36 cellular contexts compared by ENCODE assay signal in genomic region chr12:131539381-131539780, GRCh38.
"Had no signal": no experiment of that assay in that cellular context is flagged by ENCODE, and none has a peak within 500 bp of the region (broad histone marks: within the 10 kb centered on the region; RNA-seq: fewer than 3 reads in every experiment).

No MANE protein-coding gene starts in this region.

- H3K79me2 ChIP-seq: hepatocyte had no signal

- H3K27ac ChIP-seq: adrenal gland, breast epithelium, coronary artery, esophagus muscularis mucosa, foreskin keratinocyte, gastroesophageal sphincter, heart right ventricle, hepatocyte had no signal

- H3K4me1 Mint-ChIP-seq: activated CD8-positive, alpha-beta memory T cell treated with anti-CD3 and anti-CD28 coated beads, Interleukin-2, amount 10 ng/mL, durations not matched to agents 7 days and 5 days; brain; central memory CD8-positive, alpha-beta T cell; T-helper 17 cell had no signal

- DNase-seq: activated CD4-positive, alpha-beta memory T cell treated with anti-CD3 and anti-CD28 coated beads for 36 hours; activated CD4-positive, alpha-beta T cell treated with anti-CD3 and anti-CD28 coated beads for 36 hours; activated CD4-positive, alpha-beta T cell treated with anti-CD3 and anti-CD28 coated beads, Interleukin-2, amount 10 ng/mL, durations not matched to agents 24 days and 14 days; activated CD4-positive, CD25-positive, alpha-beta regulatory T cell; activated CD4-positive, CD25-positive, alpha-beta regulatory T cell treated with anti-CD3 and anti-CD28 coated beads, Interleukin-2, amount 50 U/mL, for 72 hours; activated CD8-positive, alpha-beta memory T cell treated with anti-CD3 and anti-CD28 coated beads, Interleukin-2, amount 10 ng/mL, durations not matched to agents 7 days and 5 days; activated CD8-positive, alpha-beta memory T cell treated with anti-CD3 and anti-CD28 coated beads, Interleukin-2, amount 50 U/mL, for 4 hours; activated CD8-positive, alpha-beta T cell treated with anti-CD3 and anti-CD28 coated beads, Interleukin-2, amount 10 ng/mL, durations not matched to agents 7 days and 5 days; activated effector memory CD4-positive, alpha-beta T cell treated with anti-CD3 and anti-CD28 coated beads, Interleukin-2, amount 50 U/mL, for 16 hours; activated naive CD4-positive, alpha-beta T cell treated with anti-CD3 and anti-CD28 coated beads for 36 hours; activated naive CD8-positive, alpha-beta T cell treated with anti-CD3 and anti-CD28 coated beads for 36 hours; activated naive CD8-positive, alpha-beta T cell treated with anti-CD3 and anti-CD28 coated beads, Interleukin-2, amount 50 U/mL, for 24 hours; activated T-cell treated with anti-CD3 and anti-CD28 coated beads, Interleukin-2, amount 50 U/mL, for 1 hour; activated T-cell treated with anti-CD3 and anti-CD28 coated beads, Interleukin-2, amount 50 U/mL, for 48 hours; adrenal gland; amygdala; aorta; effector CD4-positive, alpha-beta T cell; effector memory CD8-positive, alpha-beta T cell; erythroblast; foreskin keratinocyte; heart right ventricle; T-helper 17 cell; T1000 had no signal

- H3K27me3 ChIP-seq: adrenal gland, foreskin keratinocyte had no signal

- H3K4me1 ChIP-seq: adrenal gland, breast epithelium, esophagus muscularis mucosa, foreskin keratinocyte, gastroesophageal sphincter, heart right ventricle had no signal

- H3K4me2 ChIP-seq: hepatocyte had no signal

- ATAC-seq: activated CD4-positive, alpha-beta T cell treated with anti-CD3 and anti-CD28 coated beads for 36 hours; activated CD8-positive, alpha-beta memory T cell treated with anti-CD3 and anti-CD28 coated beads, Interleukin-2, amount 10 ng/mL, durations not matched to agents 7 days and 5 days; activated CD8-positive, alpha-beta T cell treated with anti-CD3 and anti-CD28 coated beads, Interleukin-2, amount 10 ng/mL, durations not matched to agents 7 days and 5 days; activated naive CD8-positive, alpha-beta T cell treated with anti-CD3 and anti-CD28 coated beads, Interleukin-2, amount 50 U/mL, for 24 hours; effector memory CD8-positive, alpha-beta T cell; foreskin keratinocyte; gastroesophageal sphincter; heart right ventricle; T-helper 17 cell had no signal

- H3K9me3 Mint-ChIP-seq: activated CD4-positive, alpha-beta T cell treated with anti-CD3 and anti-CD28 coated beads, Interleukin-2, amount 10 ng/mL, durations not matched to agents 24 days and 14 days; activated naive CD4-positive, alpha-beta T cell treated with anti-CD3 and anti-CD28 coated beads, Interleukin-2, amount 50 U/mL, for 24 hours; activated naive CD8-positive, alpha-beta T cell treated with anti-CD3 and anti-CD28 coated beads, Interleukin-2, amount 50 U/mL, for 24 hours; activated T-helper 1 cell treated with anti-CD3 and anti-CD28 coated beads, Interleukin-12 subunit alpha, Interleukin-12 subunit beta, Interleukin-2, Interleukin-4 antibody, amounts not matched to agents 30 ng/mL and 10 ng/mL and 1 ng/mL, durations not matched to agents 14 hours and 24 hours and 36 hours; activated T-helper 2 cell treated with anti-CD3 and anti-CD28 coated beads, Interferon-gamma antibody, Interleukin-2, Interleukin-4, amounts not matched to agents 10 μg/mL and 5 μg/mL and 100 μg/mL, durations not matched to agents 14 hours and 24 hours and 36 hours; central memory CD8-positive, alpha-beta T cell; dendritic cell treated with granulocyte-macrophage colony-stimulating factor and Interleukin-4, amounts not matched to agents 40 ng/mL and 50 ng/mL, for 4 days; effector memory CD8-positive, alpha-beta T cell; T-helper 2 cell treated with Interferon-gamma antibody and Interleukin-4, amounts not matched to agents 5 μg/mL and 100 μg/mL, for 36 hours had no signal

- H3K36me3 ChIP-seq: adrenal gland, breast epithelium, esophagus muscularis mucosa, gastroesophageal sphincter, heart right ventricle had no signal

- H3K27me3 Mint-ChIP-seq: activated CD4-positive, alpha-beta memory T cell treated with anti-CD3 and anti-CD28 coated beads for 36 hours; activated CD4-positive, alpha-beta T cell treated with anti-CD3 and anti-CD28 coated beads, Interleukin-2, amount 10 ng/mL, durations not matched to agents 24 days and 14 days; activated naive CD4-positive, alpha-beta T cell treated with anti-CD3 and anti-CD28 coated beads, Interleukin-2, amount 50 U/mL, for 24 hours; activated naive CD8-positive, alpha-beta T cell treated with anti-CD3 and anti-CD28 coated beads for 36 hours; central memory CD8-positive, alpha-beta T cell; T-helper 17 cell had no signal

- H3K9me3 ChIP-seq: adrenal gland, breast epithelium, esophagus muscularis mucosa, heart right ventricle had no signal

- H3K36me3 Mint-ChIP-seq: activated CD4-positive, alpha-beta memory T cell treated with anti-CD3 and anti-CD28 coated beads for 36 hours; activated CD8-positive, alpha-beta memory T cell treated with anti-CD3 and anti-CD28 coated beads, Interleukin-2, amount 10 ng/mL, durations not matched to agents 7 days and 5 days; activated naive CD4-positive, alpha-beta T cell treated with anti-CD3 and anti-CD28 coated beads, Interleukin-2, amount 50 U/mL, for 24 hours; activated naive CD8-positive, alpha-beta T cell treated with anti-CD3 and anti-CD28 coated beads for 36 hours; brain had no signal

- H3K27ac Mint-ChIP-seq: activated CD4-positive, alpha-beta memory T cell treated with anti-CD3 and anti-CD28 coated beads for 36 hours; activated CD4-positive, alpha-beta T cell treated with anti-CD3 and anti-CD28 coated beads for 36 hours; activated CD4-positive, alpha-beta T cell treated with anti-CD3 and anti-CD28 coated beads, Interleukin-2, amount 10 ng/mL, durations not matched to agents 24 days and 14 days; activated CD8-positive, alpha-beta memory T cell treated with anti-CD3 and anti-CD28 coated beads, Interleukin-2, amount 10 ng/mL, durations not matched to agents 7 days and 5 days; activated CD8-positive, alpha-beta T cell treated with anti-CD3 and anti-CD28 coated beads, Interleukin-2, amount 10 ng/mL, durations not matched to agents 7 days and 5 days; activated naive CD4-positive, alpha-beta T cell treated with anti-CD3 and anti-CD28 coated beads for 36 hours; activated naive CD4-positive, alpha-beta T cell treated with anti-CD3 and anti-CD28 coated beads, Interleukin-2, amount 50 U/mL, for 24 hours; activated naive CD8-positive, alpha-beta T cell treated with anti-CD3 and anti-CD28 coated beads for 36 hours; activated naive CD8-positive, alpha-beta T cell treated with anti-CD3 and anti-CD28 coated beads, Interleukin-2, amount 50 U/mL, for 24 hours; activated T-helper 1 cell treated with anti-CD3 and anti-CD28 coated beads, Interleukin-12 subunit alpha, Interleukin-12 subunit beta, Interleukin-2, Interleukin-4 antibody, amounts not matched to agents 30 ng/mL and 10 ng/mL and 1 ng/mL, durations not matched to agents 14 hours and 24 hours and 36 hours; activated T-helper 2 cell treated with anti-CD3 and anti-CD28 coated beads, Interferon-gamma antibody, Interleukin-2, Interleukin-4, amounts not matched to agents 10 μg/mL and 5 μg/mL and 100 μg/mL, durations not matched to agents 14 hours and 24 hours and 36 hours; brain; dendritic cell treated with granulocyte-macrophage colony-stimulating factor and Interleukin-4, amounts not matched to agents 40 ng/mL and 50 ng/mL, for 4 days; effector memory CD8-positive, alpha-beta T cell; T-helper 17 cell; T-helper 2 cell treated with Interferon-gamma antibody and Interleukin-4, amounts not matched to agents 5 μg/mL and 100 μg/mL, for 36 hours had no signal

- H3K4me3 ChIP-seq: adrenal gland, breast epithelium, coronary artery, esophagus muscularis mucosa, gastroesophageal sphincter, heart right ventricle, hepatocyte had no signal

- H2AFZ ChIP-seq: hepatocyte had no signal

- H3K4me3 Mint-ChIP-seq: activated CD4-positive, alpha-beta memory T cell treated with anti-CD3 and anti-CD28 coated beads for 36 hours; activated CD4-positive, alpha-beta T cell treated with anti-CD3 and anti-CD28 coated beads for 36 hours; activated CD4-positive, alpha-beta T cell treated with anti-CD3 and anti-CD28 coated beads, Interleukin-2, amount 10 ng/mL, durations not matched to agents 24 days and 14 days; activated CD8-positive, alpha-beta memory T cell treated with anti-CD3 and anti-CD28 coated beads, Interleukin-2, amount 10 ng/mL, durations not matched to agents 7 days and 5 days; activated CD8-positive, alpha-beta T cell treated with anti-CD3 and anti-CD28 coated beads, Interleukin-2, amount 10 ng/mL, durations not matched to agents 7 days and 5 days; activated naive CD4-positive, alpha-beta T cell treated with anti-CD3 and anti-CD28 coated beads for 36 hours; activated naive CD4-positive, alpha-beta T cell treated with anti-CD3 and anti-CD28 coated beads, Interleukin-2, amount 50 U/mL, for 24 hours; activated naive CD8-positive, alpha-beta T cell treated with anti-CD3 and anti-CD28 coated beads for 36 hours; activated naive CD8-positive, alpha-beta T cell treated with anti-CD3 and anti-CD28 coated beads, Interleukin-2, amount 50 U/mL, for 24 hours; activated T-helper 1 cell treated with anti-CD3 and anti-CD28 coated beads, Interleukin-12 subunit alpha, Interleukin-12 subunit beta, Interleukin-2, Interleukin-4 antibody, amounts not matched to agents 30 ng/mL and 10 ng/mL and 1 ng/mL, durations not matched to agents 14 hours and 24 hours and 36 hours; brain; central memory CD8-positive, alpha-beta T cell; dendritic cell treated with granulocyte-macrophage colony-stimulating factor and Interleukin-4, amounts not matched to agents 40 ng/mL and 50 ng/mL, for 4 days; effector memory CD8-positive, alpha-beta T cell; T-helper 17 cell; T-helper 2 cell treated with Interferon-gamma antibody and Interleukin-4, amounts not matched to agents 5 μg/mL and 100 μg/mL, for 36 hours had no signal
